Comparison of ENCODE assay signal across 9 cellular contexts in genomic region chr16:81514041-81514559, GRCh38.
DNase-seq lines count a peak whose midpoint lies in the region; ATAC-seq and TF ChIP-seq lines count a peak whose summit lies in the region.
"Had no signal": no experiment of that assay in that cellular context is flagged by ENCODE, and none has a peak within 500 bp of the region (broad histone marks: within the 10 kb centered on the region; RNA-seq: fewer than 3 reads in every experiment).

No MANE protein-coding gene starts in this region.

- TF ChIP-seq POLR2A in upper lobe of left lung (IDR thresholded peaks at IDR 0.05): no peak
- no peak for TF ChIP-seq POLR2A in sigmoid colon (IDR thresholded peaks at IDR 0.05)

- no peak overlapping the region for H3K4me3 ChIP-seq in ectodermal cell (ENCODE audit: insufficient read depth, low read depth, low read length)
- H3K4me3 ChIP-seq in upper lobe of left lung: no peak overlapping the region
- H3K4me3 ChIP-seq in sigmoid colon: no peak overlapping the region

- H3K9me3 ChIP-seq in ectodermal cell (ENCODE audit: control insufficient read depth, low read length): no peaks in the 10 kb centered on the region
- H3K9me3 ChIP-seq in upper lobe of left lung: no peaks in the 10 kb centered on the region
- H3K9me3 ChIP-seq in sigmoid colon: no peaks in the 10 kb centered on the region

- H3K4me1 Mint-ChIP-seq in activated naive CD8-positive, alpha-beta T cell treated with anti-CD3 and anti-CD28 coated beads, Interleukin-2, amount 10 ng/mL, durations not matched to agents 7 days and 5 days: peaks cover 14% of the 10 kb centered on the region
- peaks cover 4% of the 10 kb centered on the region for H3K4me1 Mint-ChIP-seq in activated naive CD8-positive, alpha-beta T cell treated with anti-CD3 and anti-CD28 coated beads for 36 hours

- H3K27ac ChIP-seq in ectodermal cell (ENCODE audit: insufficient read depth, low read depth, low read length, poor library complexity, severe bottlenecking) (peak overlapping the region; percentile 11), upper lobe of left lung (peak overlapping the region; percentile 63 to 87 (median 74)), sigmoid colon (peak overlapping the region in 1 of 4 donors; percentile 54)
- H3K27ac ChIP-seq: KMS-11 had no signal

- 90 to 95% methylated on average over 5 to 7 of the region's 7 CpGs for WGBS in ectodermal cell, 2 experiments
- WGBS in upper lobe of left lung, 2 donors: 52 to 63% methylated on average over 7 of the region's 7 CpGs
- WGBS in sigmoid colon, 2 donors: 65 to 80% methylated on average over 7 of the region's 7 CpGs

- TF ChIP-seq CTCF in upper lobe of left lung (IDR thresholded peaks at IDR 0.05): no peak
- no peak for TF ChIP-seq CTCF in sigmoid colon (IDR thresholded peaks at IDR 0.05)

- H3K9me3 Mint-ChIP-seq in activated naive CD8-positive, alpha-beta T cell treated with anti-CD3 and anti-CD28 coated beads, Interleukin-2, amount 10 ng/mL, durations not matched to agents 7 days and 5 days: no peaks in the 10 kb centered on the region
- no peaks in the 10 kb centered on the region for H3K9me3 Mint-ChIP-seq in activated naive CD8-positive, alpha-beta T cell treated with anti-CD3 and anti-CD28 coated beads for 36 hours

- TF ChIP-seq EP300 in upper lobe of left lung (IDR thresholded peaks at IDR 0.05) (no peak), sigmoid colon (IDR thresholded peaks at IDR 0.05) (no peak)

- H3K4me3 Mint-ChIP-seq in activated naive CD8-positive, alpha-beta T cell treated with anti-CD3 and anti-CD28 coated beads, Interleukin-2, amount 10 ng/mL, durations not matched to agents 7 days and 5 days: no peak overlapping the region
- H3K4me3 Mint-ChIP-seq in activated naive CD8-positive, alpha-beta T cell treated with anti-CD3 and anti-CD28 coated beads for 36 hours: no peak overlapping the region

- H3K27me3 Mint-ChIP-seq in activated naive CD8-positive, alpha-beta T cell treated with anti-CD3 and anti-CD28 coated beads, Interleukin-2, amount 10 ng/mL, durations not matched to agents 7 days and 5 days: no peaks in the 10 kb centered on the region
- H3K27me3 Mint-ChIP-seq in activated naive CD8-positive, alpha-beta T cell treated with anti-CD3 and anti-CD28 coated beads for 36 hours: no peaks in the 10 kb centered on the region

- ATAC-seq in activated naive CD8-positive, alpha-beta T cell treated with anti-CD3 and anti-CD28 coated beads, Interleukin-2, amount 10 ng/mL, durations not matched to agents 7 days and 5 days (ENCODE audit: low read depth): no peak
- peak; percentile 77 for ATAC-seq in HG03432 (IDR thresholded peaks at IDR 0.05; ENCODE audit: unreplicated experiment)
- peak; percentile 37 to 53 for ATAC-seq in upper lobe of left lung (ENCODE audit: low FRiP score in 2 of 2)

- H3K4me1 ChIP-seq in ectodermal cell (ENCODE audit: control insufficient read depth, insufficient read depth, low read length): peaks cover 15% of the 10 kb centered on the region
- H3K4me1 ChIP-seq in upper lobe of left lung: peaks cover 31 to 52% (median 39%) of the 10 kb centered on the region in 4 donors
- peaks cover 0 to 20% (median 16%) of the 10 kb centered on the region in 4 donors for H3K4me1 ChIP-seq in sigmoid colon

- no peaks in the 10 kb centered on the region for H3K27me3 ChIP-seq in ectodermal cell (ENCODE audit: control insufficient read depth, insufficient read depth, low read length, poor library complexity, severe bottlenecking)
- H3K27me3 ChIP-seq in upper lobe of left lung: no peaks in the 10 kb centered on the region
- no peaks in the 10 kb centered on the region for H3K27me3 ChIP-seq in sigmoid colon

- POLR2A ChIA-PET in activated naive CD8-positive, alpha-beta T cell treated with anti-CD3 and anti-CD28 coated beads, Interleukin-2, amount 10 ng/mL, durations not matched to agents 7 days and 5 days (lab: Charles Lee): no interaction called here

- intact Hi-C loops in sigmoid colon (cut with DNase I): no loop called here

- DNase-seq in activated naive CD8-positive, alpha-beta T cell treated with anti-CD3 and anti-CD28 coated beads, Interleukin-2, amount 10 ng/mL, durations not matched to agents 7 days and 5 days: no peak
- DNase-seq in activated naive CD8-positive, alpha-beta T cell treated with anti-CD3 and anti-CD28 coated beads for 36 hours: no peak
- no peak for DNase-seq in upper lobe of left lung
- no peak for DNase-seq in effector CD8-positive, alpha-beta T cell (lab: John Stamatoyannopoulos, UW)
- DNase-seq in NCI-H187 treated with DMSO at 0.1 percent for 48 hours (lab: John Stamatoyannopoulos, UW): no peak
- DNase-seq in sigmoid colon: no peak

- peak overlapping the region; percentile 73 for H3K27ac Mint-ChIP-seq in activated naive CD8-positive, alpha-beta T cell treated with anti-CD3 and anti-CD28 coated beads, Interleukin-2, amount 10 ng/mL, durations not matched to agents 7 days and 5 days
- no peak overlapping the region for H3K27ac Mint-ChIP-seq in activated naive CD8-positive, alpha-beta T cell treated with anti-CD3 and anti-CD28 coated beads for 36 hours

- H3K36me3 Mint-ChIP-seq in activated naive CD8-positive, alpha-beta T cell treated with anti-CD3 and anti-CD28 coated beads, Interleukin-2, amount 10 ng/mL, durations not matched to agents 7 days and 5 days: peaks cover 20% of the 10 kb centered on the region
- H3K36me3 Mint-ChIP-seq in activated naive CD8-positive, alpha-beta T cell treated with anti-CD3 and anti-CD28 coated beads for 36 hours: no peaks in the 10 kb centered on the region

- H3K36me3 ChIP-seq in ectodermal cell (ENCODE audit: control insufficient read depth, insufficient read depth, low read length): no peaks in the 10 kb centered on the region
- H3K36me3 ChIP-seq in upper lobe of left lung: no peaks in the 10 kb centered on the region
- H3K36me3 ChIP-seq in sigmoid colon: no peaks in the 10 kb centered on the region
